ENCODE assay signal across 14 cellular contexts in the genomic region with DNA sequence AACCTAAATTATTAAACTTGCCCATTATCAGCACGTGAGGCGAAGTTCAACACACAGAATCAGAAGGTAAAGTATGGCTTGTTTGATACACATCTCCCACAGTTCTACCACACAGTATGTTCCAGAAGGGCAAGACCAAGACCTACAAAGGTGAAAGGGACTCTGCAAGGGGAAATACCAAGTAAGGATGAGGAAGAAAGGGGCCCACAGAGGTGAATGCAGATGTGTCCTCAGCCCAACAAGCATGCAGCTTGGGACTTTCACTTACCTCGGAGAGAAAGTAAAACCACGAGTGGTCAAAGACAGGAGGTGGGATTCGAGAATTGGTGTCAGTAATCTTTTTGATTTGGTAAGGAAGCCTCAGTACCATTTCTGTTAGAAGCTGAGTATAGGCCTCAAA.
DNase-seq lines count a peak whose midpoint lies in the region; ATAC-seq, FAIRE-seq and TF ChIP-seq lines count a peak whose summit lies in the region.
"Had no signal": no experiment of that assay in that cellular context is flagged by ENCODE, and none has a peak within 500 bp of the region (broad histone marks: within the 10 kb centered on the region; RNA-seq: fewer than 3 reads in every experiment).

No MANE protein-coding gene starts in this region.

- no peak overlapping the region for H3K4me3 ChIP-seq in small intestine (ENCODE audit: low read depth in 1 of 2, low read length in 2 of 2)
- H3K4me3 ChIP-seq: heart left ventricle, thoracic aorta had no signal

- intact Hi-C loops in activated CD8-positive, alpha-beta T cell treated with anti-CD3 and anti-CD28 coated beads for 36 hours (cut with micrococcal nuclease) = no loop called here
- intact Hi-C loops in natural killer cell (cut with micrococcal nuclease) = no loop called here

- ATAC-seq in activated CD8-positive, alpha-beta T cell treated with anti-CD3 and anti-CD28 coated beads for 36 hours = peak; percentile 90
- peak in 2 of 3 donors; percentile 11 to 53 for ATAC-seq in natural killer cell
- ATAC-seq in HG03025 (IDR thresholded peaks at IDR 0.05; ENCODE audit: low FRiP score, unreplicated experiment) = no peak

- no peak overlapping the region for H3K27ac ChIP-seq in small intestine (ENCODE audit: low read depth in 1 of 2, low read length in 1 of 2)
- H3K27ac ChIP-seq: thoracic aorta had no signal

- H3K27me3 ChIP-seq in small intestine (ENCODE audit: control insufficient read depth in 2 of 2, insufficient read depth in 2 of 2, low read length in 2 of 2) = no peaks in the 10 kb centered on the region
- H3K27me3 ChIP-seq: heart left ventricle had no signal

- H3K27ac Mint-ChIP-seq in activated CD8-positive, alpha-beta T cell treated with anti-CD3 and anti-CD28 coated beads for 36 hours = peak overlapping the region; percentile 79
- H3K27ac Mint-ChIP-seq in natural killer cell = peak overlapping the region in 1 of 2 donors; percentile 59

- no peak for TF ChIP-seq CTCF in activated CD8-positive, alpha-beta T cell treated with anti-CD3 and anti-CD28 coated beads for 36 hours (IDR thresholded peaks at IDR 0.05)
- no peak for TF ChIP-seq CTCF in natural killer cell (IDR thresholded peaks at IDR 0.05)

- DNase-seq in GDM1 (lab: John Stamatoyannopoulos, UW) = peak; percentile 62
- DNase-seq in GM19240 (ENCODE audit: insufficient read length, low spot score) = peak; percentile 12
- peak; percentile 47 for DNase-seq in activated CD8-positive, alpha-beta T cell treated with anti-CD3 and anti-CD28 coated beads for 36 hours
- no peak for DNase-seq in natural killer cell
- DNase-seq in small intestine = no peak
- no peak for DNase-seq in SW 1271 (lab: John Stamatoyannopoulos, UW)
- DNase-seq: activated gamma-delta T cell, COR-L47, erythroblast, NCI-H1930, SHP77 had no signal

- 58 to 79% (median 67%) methylated on average over 5 of the region's 5 CpGs for WGBS in small intestine, 3 donors

- POLR2A ChIA-PET in activated CD8-positive, alpha-beta T cell treated with anti-CD3 and anti-CD28 coated beads for 36 hours (lab: Charles Lee) = interaction anchor here (0.7 to 1.3 kb wide), 2 partner anchors 82 to 126 kb away, joined by 3 to 4 read pairs; no protein-coding TSS in a partner anchor

- H3K36me3 Mint-ChIP-seq in activated CD8-positive, alpha-beta T cell treated with anti-CD3 and anti-CD28 coated beads for 36 hours (ENCODE audit: low read depth) = peaks cover 93% of the 10 kb centered on the region
- peaks cover 73% of the 10 kb centered on the region for H3K36me3 Mint-ChIP-seq in natural killer cell

- CTCF ChIA-PET in activated CD8-positive, alpha-beta T cell treated with anti-CD3 and anti-CD28 coated beads for 36 hours (lab: Charles Lee) = interaction anchor here (1.2 to 1.3 kb wide), 2 partner anchors 117 to 211 kb away, joined by 3 to 4 read pairs; no protein-coding TSS in a partner anchor

- peaks cover 0 to 3% of the 10 kb centered on the region in 2 donors for H3K4me1 ChIP-seq in small intestine (ENCODE audit: control insufficient read depth in 2 of 2, insufficient read depth in 1 of 2, low read depth in 1 of 2, low read length in 1 of 2)

- H3K9me3 ChIP-seq in small intestine (ENCODE audit: control insufficient read depth, low read depth) = no peaks in the 10 kb centered on the region
- H3K9me3 ChIP-seq: heart left ventricle, thoracic aorta had no signal

- no peak overlapping the region for H3K4me3 Mint-ChIP-seq in activated CD8-positive, alpha-beta T cell treated with anti-CD3 and anti-CD28 coated beads for 36 hours
- H3K4me3 Mint-ChIP-seq in natural killer cell = peak overlapping the region; percentile 54

- H3K9me3 Mint-ChIP-seq in activated CD8-positive, alpha-beta T cell treated with anti-CD3 and anti-CD28 coated beads for 36 hours = no peaks in the 10 kb centered on the region
- H3K9me3 Mint-ChIP-seq in natural killer cell = no peaks in the 10 kb centered on the region

- no peak for FAIRE-seq in small intestine (lab: Jason Lieb, UNC)

- H3K4me1 Mint-ChIP-seq in activated CD8-positive, alpha-beta T cell treated with anti-CD3 and anti-CD28 coated beads for 36 hours (ENCODE audit: low read depth) = peaks cover 30% of the 10 kb centered on the region
- H3K4me1 Mint-ChIP-seq in natural killer cell = peaks cover 0 to 37% of the 10 kb centered on the region in 2 donors

- peaks cover 31 to 40% of the 10 kb centered on the region in 2 donors for H3K36me3 ChIP-seq in small intestine (ENCODE audit: control insufficient read depth in 2 of 2, insufficient read depth in 2 of 2, low read length in 2 of 2)

- no peaks in the 10 kb centered on the region for H3K27me3 Mint-ChIP-seq in activated CD8-positive, alpha-beta T cell treated with anti-CD3 and anti-CD28 coated beads for 36 hours
- H3K27me3 Mint-ChIP-seq in natural killer cell (ENCODE audit: low read depth in 2 of 2) = no peaks in the 10 kb centered on the region

Comparison
In these comparisons a context has a peak if more than half of its experiments do, and no peak if none do; other contexts are left out.
1. DNase-seq: peak in GDM1 (single experiment), GM19240 (single experiment) and activated CD8-positive, alpha-beta T cell treated with anti-CD3 and anti-CD28 coated beads for 36 hours (single experiment); none in natural killer cell (single experiment), small intestine (single experiment) and SW 1271 (0 of 2).